ENCODE assay signal across 14 cellular contexts in the genomic region with DNA sequence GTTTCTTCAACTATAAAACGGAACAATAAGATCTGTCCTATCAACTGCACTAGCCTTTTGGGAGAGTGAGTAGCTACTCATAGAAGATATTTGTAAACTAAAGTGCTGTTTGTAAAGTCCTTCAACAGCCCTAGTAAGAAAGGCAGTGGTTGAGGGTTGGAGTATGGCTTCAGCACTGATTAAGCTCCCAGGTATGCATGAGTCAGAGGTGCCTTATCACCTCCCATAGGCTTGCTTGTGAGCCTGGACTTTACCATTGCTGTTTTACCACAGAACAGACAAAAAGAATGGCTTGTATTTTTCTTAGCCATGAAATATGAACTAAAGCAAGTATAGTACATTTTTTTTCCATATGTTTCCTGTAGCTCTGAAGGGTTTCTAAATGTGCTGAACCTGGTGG. TPM values are rescaled to one million over a fixed set of nuclear protein-coding genes. Genes with fewer than 3 reads are reported as not detected.
DNase-seq lines count a peak whose midpoint lies in the region; ATAC-seq and TF ChIP-seq lines count a peak whose summit lies in the region.
"Had no signal": no experiment of that assay in that cellular context is flagged by ENCODE, and none has a peak within 500 bp of the region (broad histone marks: within the 10 kb centered on the region; RNA-seq: fewer than 3 reads in every experiment).

No MANE protein-coding gene starts in this region.

- TF ChIP-seq CTCF in fibroblast of mammary gland (conservative IDR thresholded peaks at IDR 0.05; ENCODE audit: control insufficient read depth, insufficient read depth, low read depth, low read length), result no peak

- intact Hi-C loops in Right ventricle myocardium superior (cut with DNase I), result no loop called here

- DNase-seq in GM04504 (ENCODE audit: low read depth) (peak; percentile 44), RPMI7951 (ENCODE audit: low read depth) (peak; percentile 91), fibroblast of mammary gland (ENCODE audit: low read depth) (peak; percentile 89), renal cortical epithelial cell (ENCODE audit: low read depth) (peak; percentile 93), Right ventricle myocardium superior (no peak)
- DNase-seq: activated CD4-positive, alpha-beta T cell treated with anti-CD3 and anti-CD28 coated beads, Interleukin-2, amount 50 U/mL, for 48 hours; foreskin melanocyte; NCI-H2107; stomach had no signal

- ATAC-seq in GM18870 (IDR thresholded peaks at IDR 0.05; ENCODE audit: unreplicated experiment) (no peak), HG03354 (IDR thresholded peaks at IDR 0.05; ENCODE audit: poor library complexity, severe bottlenecking, unreplicated experiment) (no peak), Right ventricle myocardium superior (ENCODE audit: poor library complexity) (no peak), HG02571 (IDR thresholded peaks at IDR 0.05; ENCODE audit: unreplicated experiment) (no peak)

- H3K4me3 ChIP-seq in fibroblast of mammary gland (ENCODE audit: control insufficient read depth, low read depth, low read length), result no peak overlapping the region
- H3K4me3 ChIP-seq: adrenal gland, stomach had no signal

RNA-seq across cellular contexts. Expression of gene SAMD3, which starts 44.1 kb away (rescaled TPM):
- 0.96 and 1.2 TPM in 2 replicates for total RNA-seq in RPMI7951 (2014; rRNA removed; shearing (Covaris generic))
- not detected in 2 replicates for total RNA-seq in renal cortical epithelial cell
- 0.19 TPM for total RNA-seq in Right ventricle myocardium superior
- total RNA-seq: SK-MEL-5 had no signal
